8 cellular contexts compared by ENCODE assay signal in the genomic region with DNA sequence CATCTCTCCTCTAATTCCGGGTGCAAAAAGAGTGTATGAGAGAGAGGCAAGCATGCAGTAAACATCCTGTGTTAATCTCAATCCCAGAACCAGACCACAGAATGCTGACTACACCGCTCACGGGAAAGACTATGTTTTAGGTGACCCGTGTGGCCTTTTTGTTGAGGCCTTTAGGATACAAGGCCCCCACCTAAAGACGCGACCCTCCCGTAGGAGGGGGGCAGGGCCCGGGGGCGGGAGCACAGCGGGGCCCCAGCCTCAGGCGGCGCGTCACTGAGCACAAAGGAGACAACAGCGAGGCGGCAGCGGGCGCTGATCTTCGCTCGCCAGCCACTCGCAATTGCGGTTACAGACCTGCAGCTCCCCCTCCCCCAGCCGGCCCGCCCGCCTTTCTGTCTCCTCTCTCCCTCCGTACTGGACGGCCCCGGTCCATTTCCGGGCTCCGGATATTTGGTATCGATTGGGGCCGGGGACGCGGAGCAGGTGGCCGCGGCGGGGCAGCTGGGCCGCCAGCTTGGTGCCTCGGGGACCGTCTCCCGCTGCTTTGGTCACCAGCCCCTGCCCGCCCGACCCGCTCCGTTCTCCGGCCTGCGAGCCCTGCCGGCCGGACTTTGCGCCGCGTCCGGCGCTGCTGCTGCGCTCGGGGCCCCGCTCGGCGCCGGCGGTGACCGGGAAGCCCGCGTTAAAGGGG. TPM values are rescaled to one million over a fixed set of nuclear protein-coding genes. Genes with fewer than 3 reads are reported as not detected.
DNase-seq lines count a peak whose midpoint lies in the region; ATAC-seq, FAIRE-seq and TF ChIP-seq lines count a peak whose summit lies in the region.

A gene with protein sequence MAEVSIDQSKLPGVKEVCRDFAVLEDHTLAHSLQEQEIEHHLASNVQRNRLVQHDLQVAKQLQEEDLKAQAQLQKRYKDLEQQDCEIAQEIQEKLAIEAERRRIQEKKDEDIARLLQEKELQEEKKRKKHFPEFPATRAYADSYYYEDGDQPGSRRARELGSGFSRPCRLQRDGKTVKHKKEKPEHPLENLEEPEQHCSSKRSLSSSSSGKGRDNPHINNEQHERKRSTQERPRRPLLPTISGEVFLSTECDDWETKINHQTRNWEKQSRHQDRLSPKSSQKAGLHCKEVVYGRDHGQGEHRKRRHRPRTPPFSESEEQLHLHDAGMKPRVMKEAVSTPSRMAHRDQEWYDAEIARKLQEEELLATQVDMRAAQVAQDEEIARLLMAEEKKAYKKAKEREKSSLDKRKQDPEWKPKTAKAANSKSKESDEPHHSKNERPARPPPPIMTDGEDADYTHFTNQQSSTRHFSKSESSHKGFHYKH (plus strand): TSS at position 432 of the 691 bp plus-strand sequence. CDS start 281 bp downstream, outside the sequence.

- TF ChIP-seq EP300 in gastroesophageal sphincter (IDR thresholded peaks at IDR 0.05), result no peak

- ATAC-seq in GM23338, result peak; percentile 83
- ATAC-seq in gastroesophageal sphincter, result peak; percentile 83

- H3K36me3 Mint-ChIP-seq in GM23338 (ENCODE audit: low read depth) (no peaks in the 10 kb centered on the region), neural crest cell (ENCODE audit: low read depth) (no peaks in the 10 kb centered on the region)

- H3K4me1 ChIP-seq in GM23338 (ENCODE audit: insufficient read depth), result peaks cover 28% of the 10 kb centered on the region
- H3K4me1 ChIP-seq in gastroesophageal sphincter, result peaks cover 13 to 53% (median 16%) of the 10 kb centered on the region in 3 donors

- H3K9me3 Mint-ChIP-seq in GM23338 (no peaks in the 10 kb centered on the region), neural crest cell (no peaks in the 10 kb centered on the region)

- H3K27me3 ChIP-seq in GM23338 (ENCODE audit: insufficient read depth) (peaks cover 40% of the 10 kb centered on the region), gastroesophageal sphincter (no peaks in the 10 kb centered on the region)

- peak within 1 kb of the TSS; percentile 88 for H3K4me3 Mint-ChIP-seq in GM23338
- peak within 1 kb of the TSS; percentile 94 for H3K4me3 Mint-ChIP-seq in neural crest cell

- H3F3A ChIP-seq in GM23338 (replicated peaks; ENCODE audit: low read depth), result peaks cover 4% of the 10 kb centered on the region; the same call in 1 of the 2 replicates

- peaks cover 36% of the 10 kb centered on the region for H3K79me2 ChIP-seq in GM23338 (replicated peaks; ENCODE audit: insufficient read depth)

- peak within 1 kb of the TSS; percentile 95 for H2AFZ ChIP-seq in GM23338

- H3K36me3 ChIP-seq in GM23338 (ENCODE audit: insufficient read depth), result no peaks in the 10 kb centered on the region
- H3K36me3 ChIP-seq in gastroesophageal sphincter, result no peaks in the 10 kb centered on the region

- peak within 1 kb of the TSS; percentile 83 for H3K4me3 ChIP-seq in GM23338
- H3K4me3 ChIP-seq in gastroesophageal sphincter, result peak within 1 kb of the TSS; percentile 93 to 98

- no peak for TF ChIP-seq CTCF in GM23338 (conservative IDR thresholded peaks at IDR 0.05; ENCODE audit: low read depth in 2 of 2)
- TF ChIP-seq CTCF in gastroesophageal sphincter (IDR thresholded peaks at IDR 0.05), result peak in 3 of 4 experiments; percentile 25 to 40 (median 26)
- peak; percentile 31 for TF ChIP-seq CTCF in neural crest cell (conservative IDR thresholded peaks at IDR 0.05)

- H3K9me3 ChIP-seq in gastroesophageal sphincter, result no peaks in the 10 kb centered on the region

- H3K9me2 ChIP-seq in GM23338 (ENCODE audit: insufficient read depth), result no peaks in the 10 kb centered on the region

- 10% methylated on average over 3 of the region's 63 CpGs; no CpG with 5 or more reads in 1 of the 2 donors for WGBS in gastroesophageal sphincter (ENCODE audit: low coverage in 1 of 2), 2 donors

- H3K4me1 Mint-ChIP-seq in GM23338, result peaks cover 35% of the 10 kb centered on the region
- H3K4me1 Mint-ChIP-seq in neural crest cell, result peaks cover 42% of the 10 kb centered on the region

- DNase-seq in GM03348 (ENCODE audit: low spot score) (peak; percentile 92), GM23338 (ENCODE audit: low spot score) (peak; percentile 90), KG1 (lab: John Stamatoyannopoulos, UW) (peak; percentile 37), RKO (ENCODE audit: low spot score) (peak; percentile 83), neural crest cell (ENCODE audit: low read depth, low spot score) (peak; percentile 72), urothelium cell line (ENCODE audit: low spot score) (peak; percentile 86)
- peak; percentile 17 for DNase-seq in activated naive CD4-positive, alpha-beta T cell treated with anti-CD3 and anti-CD28 coated beads, Interleukin-2, amount 50 U/mL, for 16 hours

- no peak for FAIRE-seq in urothelium cell line (lab: Jason Lieb, UNC)

- H3K4me2 ChIP-seq in GM23338, result peak within 1 kb of the TSS; percentile 86

- peak in 1 of 2 donors; percentile 68 for TF ChIP-seq POLR2A in gastroesophageal sphincter (IDR thresholded peaks at IDR 0.05)

- H3K27ac Mint-ChIP-seq in GM23338 (peak within 1 kb of the TSS; percentile 30; the same call in 1 of the 2 replicates), neural crest cell (ENCODE audit: unreplicated experiment) (peak within 1 kb of the TSS; percentile 95)

- H3K27me3 Mint-ChIP-seq in GM23338 (ENCODE audit: insufficient read depth, low read depth, poor library complexity), result peaks cover 9% of the 10 kb centered on the region
- no peaks in the 10 kb centered on the region for H3K27me3 Mint-ChIP-seq in neural crest cell (ENCODE audit: low read depth)

- no peaks in the 10 kb centered on the region for H4K20me1 ChIP-seq in GM23338 (replicated peaks; ENCODE audit: insufficient read depth)

- H3K27ac ChIP-seq in GM23338 (ENCODE audit: low read depth) (peak within 1 kb of the TSS; percentile 29; the same call in 1 of the 2 replicates), gastroesophageal sphincter (peak within 1 kb of the TSS; percentile 91 to 95 (median 93))

TF ChIP-seq in GM23338, 12 proteins besides CTCF, POLR2A, EP300 and RAD21 (continues in another document):
- TF ChIP-seq JUNB (IDR thresholded peaks at IDR 0.05; ENCODE audit: unreplicated experiment) (no peak), CREB1 (CRISPR knock-in tag; IDR thresholded peaks at IDR 0.05; ENCODE audit: low read depth) (peak; percentile 76)
- TF ChIP-seq, protein P1, sequence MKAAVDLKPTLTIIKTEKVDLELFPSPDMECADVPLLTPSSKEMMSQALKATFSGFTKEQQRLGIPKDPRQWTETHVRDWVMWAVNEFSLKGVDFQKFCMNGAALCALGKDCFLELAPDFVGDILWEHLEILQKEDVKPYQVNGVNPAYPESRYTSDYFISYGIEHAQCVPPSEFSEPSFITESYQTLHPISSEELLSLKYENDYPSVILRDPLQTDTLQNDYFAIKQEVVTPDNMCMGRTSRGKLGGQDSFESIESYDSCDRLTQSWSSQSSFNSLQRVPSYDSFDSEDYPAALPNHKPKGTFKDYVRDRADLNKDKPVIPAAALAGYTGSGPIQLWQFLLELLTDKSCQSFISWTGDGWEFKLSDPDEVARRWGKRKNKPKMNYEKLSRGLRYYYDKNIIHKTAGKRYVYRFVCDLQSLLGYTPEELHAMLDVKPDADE (IDR thresholded peaks at IDR 0.05), result peak; percentile 71

RNA-seq across cellular contexts. Expression of the gene that starts here (rescaled TPM):
- total RNA-seq in GM23338 (2014; rRNA removed; shearing (Covaris generic)), result 25.4 and 28.3 TPM in 2 replicates
- 20.7 and 22.4 TPM in 2 replicates for polyA plus RNA-seq in GM23338 (2016; fragmentation: Nextera tagmentation; extraction: Ambion mirVana)
- total RNA-seq in gastroesophageal sphincter, result 100 to 1,000 TPM; 133 to 248 (median 194) TPM
- total RNA-seq in neural crest cell, result 48.2 and 48.4 TPM in 2 replicates

Comparison
In these comparisons a context has a peak if more than half of its experiments do, and no peak if none do; other contexts are left out.
1. Peak in every context shown above with its lines: DNase-seq, ATAC-seq, H3K4me3 ChIP-seq and H3K27ac ChIP-seq.
2. DNase-seq: peak in every context shown above with its lines; median percentile 92 in GM03348; 90 in GM23338; 86 in urothelium cell line; 83 in RKO; 72 in neural crest cell; 37 in KG1; 17 in activated naive CD4-positive, alpha-beta T cell treated with anti-CD3 and anti-CD28 coated beads, Interleukin-2, amount 50 U/mL, for 16 hours.
3. CTCF ChIP-seq: peak in gastroesophageal sphincter (3 of 4) and neural crest cell (single experiment); none in GM23338 (0 of 2).